In genomic region chr2:191478754-191479679, GRCh38 we compare ENCODE assay signal across 11 cellular contexts.
DNase-seq lines count a peak whose midpoint lies in the region; ATAC-seq, FAIRE-seq and TF ChIP-seq lines count a peak whose summit lies in the region.
"Had no signal": no experiment of that assay in that cellular context is flagged by ENCODE, and none has a peak within 500 bp of the region (broad histone marks: within the 10 kb centered on the region; RNA-seq: fewer than 3 reads in every experiment).

No MANE protein-coding gene starts in this region.

- TF ChIP-seq CTCF in gastroesophageal sphincter (IDR thresholded peaks at IDR 0.05) (no peak), pancreas (IDR thresholded peaks at IDR 0.05) (no peak), GM20000 (IDR thresholded peaks at IDR 0.05; ENCODE audit: extremely low read depth, missing control alignments) (no peak), MM.1S (IDR thresholded peaks at IDR 0.05; ENCODE audit: low read length) (no peak), PC-9 (conservative IDR thresholded peaks at IDR 0.05) (no peak)

- no peak overlapping the region for H3K4me2 ChIP-seq in MM.1S (ENCODE audit: low read depth, low read length)
- H3K4me2 ChIP-seq in PC-9 = no peak overlapping the region
- H3K4me2 ChIP-seq: KMS-11 had no signal

- intact Hi-C loops in pancreas (cut with DNase I) = no loop called here
- intact Hi-C loops in posterior cingulate gyrus (cut with DNase I) = no loop called here
- intact Hi-C loops in PC-9 (cut with micrococcal nuclease; ENCODE audit: unreplicated experiment) = no loop called here

- CTCF ChIA-PET in PC-9 (lab: Charles Lee) = no interaction called here

- H3K4me1 ChIP-seq in gastroesophageal sphincter (peaks cover 0 to 15% (median 0%) of the 10 kb centered on the region in 3 donors), pancreas (peaks cover 12 to 34% (median 28%) of the 10 kb centered on the region in 3 donors), MM.1S (ENCODE audit: low read length) (no peaks in the 10 kb centered on the region), PC-9 (replicated peaks; ENCODE audit: insufficient read depth) (no peaks in the 10 kb centered on the region)

- H3K9me3 ChIP-seq in gastroesophageal sphincter (peaks cover 0 to 11% (median 0%) of the 10 kb centered on the region in 3 donors), pancreas (no peaks in the 10 kb centered on the region), MM.1S (replicated peaks; ENCODE audit: insufficient read depth, low read length) (no peaks in the 10 kb centered on the region), PC-9 (ENCODE audit: insufficient read depth, low read depth) (peaks cover 3% of the 10 kb centered on the region; the same call in 1 of the 2 replicates)

- H3F3A ChIP-seq in MM.1S (ENCODE audit: insufficient read depth, low read length) = no peaks in the 10 kb centered on the region
- no peaks in the 10 kb centered on the region for H3F3A ChIP-seq in PC-9 (ENCODE audit: insufficient read depth, low read depth)

- H3K27ac ChIP-seq in gastroesophageal sphincter (no peak overlapping the region), pancreas (peak overlapping the region in 3 of 4 donors; percentile 16 to 80 (median 76)), MM.1S (ENCODE audit: low read length) (no peak overlapping the region), PC-9 (no peak overlapping the region)
- H3K27ac ChIP-seq: KMS-11 had no signal

- H3K36me3 ChIP-seq in gastroesophageal sphincter (no peaks in the 10 kb centered on the region), pancreas (no peaks in the 10 kb centered on the region), MM.1S (replicated peaks; ENCODE audit: insufficient read depth, low read length) (no peaks in the 10 kb centered on the region), PC-9 (ENCODE audit: low read depth) (no peaks in the 10 kb centered on the region)

- no peaks in the 10 kb centered on the region for H3K9me2 ChIP-seq in MM.1S (replicated peaks; ENCODE audit: insufficient read depth, low read length)
- H3K9me2 ChIP-seq in PC-9 (ENCODE audit: insufficient read depth) = no peaks in the 10 kb centered on the region

- no peak for FAIRE-seq in pancreas (lab: Jason Lieb, UNC)

- TF ChIP-seq POLR2A in gastroesophageal sphincter (IDR thresholded peaks at IDR 0.05) = no peak

- no peak overlapping the region for H3K9ac ChIP-seq in MM.1S (ENCODE audit: low read length)
- H3K9ac ChIP-seq: KMS-11 had no signal

- H4K20me1 ChIP-seq in MM.1S (ENCODE audit: insufficient read depth, low read length) (no peaks in the 10 kb centered on the region), PC-9 (ENCODE audit: insufficient read depth) (no peaks in the 10 kb centered on the region)

- TF ChIP-seq EP300 in gastroesophageal sphincter (IDR thresholded peaks at IDR 0.05) = no peak

- H3K27me3 ChIP-seq in gastroesophageal sphincter = no peaks in the 10 kb centered on the region
- H3K27me3 ChIP-seq in pancreas = no peaks in the 10 kb centered on the region
- no peaks in the 10 kb centered on the region for H3K27me3 ChIP-seq in MM.1S (replicated peaks; ENCODE audit: insufficient read depth, low read length)
- no peaks in the 10 kb centered on the region for H3K27me3 ChIP-seq in PC-9 (ENCODE audit: insufficient read depth, low read depth)

- no peak overlapping the region for H3K4me3 ChIP-seq in gastroesophageal sphincter
- H3K4me3 ChIP-seq in pancreas = no peak overlapping the region
- H3K4me3 ChIP-seq in MM.1S (ENCODE audit: low read length) = no peak overlapping the region
- no peak overlapping the region for H3K4me3 ChIP-seq in PC-9

- no peaks in the 10 kb centered on the region for H3K79me2 ChIP-seq in MM.1S (ENCODE audit: low read length)
- H3K79me2 ChIP-seq in PC-9 (ENCODE audit: low read depth) = no peaks in the 10 kb centered on the region

- DNase-seq in EH (ENCODE audit: low read depth) (peak; percentile 44), NCI-H82 (lab: John Stamatoyannopoulos, UW) (peak; percentile 94), pancreas (peak in 5 of 6 donors; percentile 57 to 86 (median 67)), GM20000 (ENCODE audit: low spot score) (no peak), MM.1S (no peak), posterior cingulate gyrus (no peak), PC-9 (no peak)
- DNase-seq: GDM1, T-cell had no signal

- ATAC-seq in gastroesophageal sphincter (peak; percentile 84), pancreas (peak; percentile 87 to 97 (median 94))
- ATAC-seq: T-cell had no signal

- no peak overlapping the region for H2AFZ ChIP-seq in MM.1S (ENCODE audit: low read length)
- H2AFZ ChIP-seq in PC-9 = no peak overlapping the region

- BruUV-seq in PC-9 (replicated peaks; lab: Mats Ljungman, UMichigan) = no TSS peak

- POLR2A ChIA-PET in PC-9 (lab: Charles Lee; ENCODE audit: unreplicated experiment) = no interaction called here

- WGBS in gastroesophageal sphincter (ENCODE audit: low coverage in 1 of 2), 2 donors = 53 to 79% methylated on average over 7 to 10 of the region's 10 CpGs
- WGBS in pancreas, 2 donors = 45 to 51% methylated on average over 10 of the region's 10 CpGs

Comparison
In these comparisons a context has a peak if more than half of its experiments do, and no peak if none do; other contexts are left out.
1. DNase-seq: peak in EH (single experiment), NCI-H82 (single experiment) and pancreas (5 of 6); none in GM20000 (single experiment), MM.1S (single experiment), posterior cingulate gyrus (0 of 10) and PC-9 (0 of 2).
2. H3K27ac ChIP-seq: peak in pancreas (3 of 4); none in gastroesophageal sphincter (0 of 4), MM.1S (single experiment) and PC-9 (single experiment).